ENCODE assay signal across 21 cellular contexts in the genomic region with DNA sequence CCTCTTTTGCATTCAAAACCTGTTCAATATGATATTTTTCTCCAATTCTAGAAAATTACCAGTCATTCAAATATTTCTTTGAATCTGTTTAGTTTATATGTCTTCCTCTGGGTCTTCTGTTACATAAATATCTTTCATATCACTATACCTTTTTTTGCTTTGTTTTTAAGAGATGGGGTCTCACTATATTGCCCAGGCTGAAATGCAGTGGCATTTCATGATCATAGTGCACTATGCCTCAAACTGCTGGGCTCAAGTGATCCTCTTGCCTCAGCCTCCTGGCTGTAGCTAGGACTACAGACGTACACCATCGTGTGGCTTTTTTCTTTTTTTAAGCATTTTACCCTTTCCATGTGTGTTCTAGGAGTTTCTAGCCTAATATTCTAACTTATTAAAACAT. TPM values are rescaled to one million over a fixed set of nuclear protein-coding genes. Genes with fewer than 3 reads are reported as not detected.
DNase-seq lines count a peak whose midpoint lies in the region; ATAC-seq, FAIRE-seq and TF ChIP-seq lines count a peak whose summit lies in the region.
"Had no signal": no experiment of that assay in that cellular context is flagged by ENCODE, and none has a peak within 500 bp of the region (broad histone marks: within the 10 kb centered on the region; RNA-seq: fewer than 3 reads in every experiment).

No MANE protein-coding gene starts in this region.

- H4K20me1 ChIP-seq in K562 (replicated peaks; ENCODE audit: control insufficient read depth, insufficient read depth, low read length), result no peaks in the 10 kb centered on the region

- peaks cover 39% of the 10 kb centered on the region for H3K36me3 Mint-ChIP-seq in activated naive CD4-positive, alpha-beta T cell treated with anti-CD3 and anti-CD28 coated beads, Interleukin-2, amount 50 U/mL, for 24 hours
- peaks cover 41% of the 10 kb centered on the region for H3K36me3 Mint-ChIP-seq in activated naive CD4-positive, alpha-beta T cell treated with anti-CD3 and anti-CD28 coated beads for 36 hours (ENCODE audit: low read depth)

- TF ChIP-seq EP300 in K562 (IDR thresholded peaks at IDR 0.05; ENCODE audit: low read length), result no peak

- H3K4me1 ChIP-seq in HEK293 (ENCODE audit: control insufficient read depth, insufficient read depth, low read length), result no peaks in the 10 kb centered on the region
- no peaks in the 10 kb centered on the region for H3K4me1 ChIP-seq in K562 (replicated peaks in 1 of 2; ENCODE audit: control insufficient read depth in 2 of 2, insufficient read depth in 2 of 2, low read length in 2 of 2)
- H3K4me1 ChIP-seq: A549, Caco-2 had no signal

- peaks cover 13% of the 10 kb centered on the region for H3K9me3 Mint-ChIP-seq in activated naive CD4-positive, alpha-beta T cell treated with anti-CD3 and anti-CD28 coated beads, Interleukin-2, amount 50 U/mL, for 24 hours
- peaks cover 11% of the 10 kb centered on the region for H3K9me3 Mint-ChIP-seq in activated naive CD4-positive, alpha-beta T cell treated with anti-CD3 and anti-CD28 coated beads for 36 hours

- BruUV-seq in K562 (replicated peaks; lab: Mats Ljungman, UMichigan), result no TSS peak

- intact Hi-C loops in activated naive CD4-positive, alpha-beta T cell treated with anti-CD3 and anti-CD28 coated beads for 36 hours (cut with micrococcal nuclease), result no loop called here
- intact Hi-C loops in K562 (cut with micrococcal nuclease), result no loop called here

- no peak overlapping the region for H2AFZ ChIP-seq in K562 (ENCODE audit: low read depth, low read length)

- peaks cover 66% of the 10 kb centered on the region for H3K79me2 ChIP-seq in K562 (ENCODE audit: control insufficient read depth, insufficient read depth, low read length)

- no peaks in the 10 kb centered on the region for H3K9me1 ChIP-seq in K562 (ENCODE audit: control insufficient read depth, insufficient read depth, low read length)

- H3K4me2 ChIP-seq in K562 (ENCODE audit: insufficient read depth, low read length), result no peak overlapping the region
- H3K4me2 ChIP-seq: A549; BLaER1 treated with 17β-estradiol and CSF1 and Interleukin-3, amounts not matched to agents 10 nM and 100 nM had no signal

- H3K4me3 ChIP-seq in HEK293 (ENCODE audit: low read depth, low read length) (no peak overlapping the region), K562 (no peak overlapping the region), WERI-Rb-1 (ENCODE audit: low read depth, low read length) (no peak overlapping the region)
- H3K4me3 ChIP-seq: A549; BLaER1 treated with 17β-estradiol and CSF1 and Interleukin-3, amounts not matched to agents 10 nM and 100 nM had no signal

- in situ Hi-C loops in K562 (cut with MboI), result no loop called here

- H3K27me3 ChIP-seq in K562 (ENCODE audit: control insufficient read depth in 2 of 2, insufficient read depth in 2 of 2, low read length in 2 of 2), result no peaks in the 10 kb centered on the region
- no peaks in the 10 kb centered on the region for H3K27me3 ChIP-seq in WERI-Rb-1 (ENCODE audit: insufficient read depth, low read depth, severe bottlenecking)
- H3K27me3 ChIP-seq: BLaER1 treated with 17β-estradiol and CSF1 and Interleukin-3, amounts not matched to agents 10 nM and 100 nM had no signal

- TF ChIP-seq CTCF in HEK293 (tag by site-specific recombination; IDR thresholded peaks at IDR 0.05) (no peak), K562 (IDR thresholded peaks at IDR 0.05 in 2 of 3, conservative IDR thresholded peaks at IDR 0.05 in 1 of 3; ENCODE audit: insufficient read depth in 2 of 3, low read depth in 1 of 3, low read length in 3 of 3) (no peak), WERI-Rb-1 (IDR thresholded peaks at IDR 0.05; ENCODE audit: low read depth, low read length) (no peak)

- H3K4me3 Mint-ChIP-seq in activated naive CD4-positive, alpha-beta T cell treated with anti-CD3 and anti-CD28 coated beads, Interleukin-2, amount 50 U/mL, for 24 hours, result no peak overlapping the region
- H3K4me3 Mint-ChIP-seq in activated naive CD4-positive, alpha-beta T cell treated with anti-CD3 and anti-CD28 coated beads for 36 hours, result no peak overlapping the region
- H3K4me3 Mint-ChIP-seq: B cell; CD4-positive, alpha-beta T cell; CD8-positive, alpha-beta T cell had no signal

- POLR2A ChIA-PET in HEK293 (lab: Yijun Ruan, JAX) (no interaction called here), K562 (lab: Yijun Ruan, JAX) (interaction anchor here (0.6 kb wide), 1 partner anchor 211 kb away, joined by 3 read pairs; no protein-coding TSS in a partner anchor)

- no peak for ATAC-seq in K562
- ATAC-seq: A549; CD8-positive, alpha-beta T cell had no signal

- no peak for FAIRE-seq in K562 (lab: Jason Lieb, UNC)
- FAIRE-seq: A549, D721Med, G401.6, GM12891, GM19239 had no signal

- 97% methylated on average over 2 of the region's 2 CpGs for WGBS in K562 (ENCODE audit: insufficient coverage, low coverage, missing lambda C conversion rate)

- no peak for DNase-seq in activated naive CD4-positive, alpha-beta T cell treated with anti-CD3 and anti-CD28 coated beads for 36 hours
- DNase-seq in K562 (ENCODE audit: extremely low read depth in 1 of 4, low spot score in 3 of 4) (no peak), WERI-Rb-1 (no peak)
- DNase-seq: AML-193; Caco-2; Calu3; CD4-positive, alpha-beta T cell; CD8-positive, alpha-beta T cell; DMS79 treated with DMSO at 0.1 percent for 48 hours; GF-D8 had no signal

- H3K27ac ChIP-seq in HEK293 (ENCODE audit: extremely low read depth, low read depth, low read length) (no peak overlapping the region), K562 (ENCODE audit: extremely low read depth, low read depth, low read length) (no peak overlapping the region), WERI-Rb-1 (no peak overlapping the region)
- H3K27ac ChIP-seq: 22Rv1; A549; BLaER1 treated with 17β-estradiol and CSF1 and Interleukin-3, amounts not matched to agents 10 nM and 100 nM; C4-2B had no signal

- H3K36me3 ChIP-seq in HEK293 (ENCODE audit: control insufficient read depth in 2 of 2, insufficient read depth in 1 of 2, low read length in 2 of 2) (peaks cover 34 to 57% of the 10 kb centered on the region in 2 experiments), K562 (ENCODE audit: control insufficient read depth, insufficient read depth, low read length) (peaks cover 45% of the 10 kb centered on the region; the same call in 2 of the 3 replicates), WERI-Rb-1 (peaks cover 28% of the 10 kb centered on the region)

- peaks cover 58% of the 10 kb centered on the region for H3K4me1 Mint-ChIP-seq in activated naive CD4-positive, alpha-beta T cell treated with anti-CD3 and anti-CD28 coated beads, Interleukin-2, amount 50 U/mL, for 24 hours
- peaks cover 27% of the 10 kb centered on the region for H3K4me1 Mint-ChIP-seq in activated naive CD4-positive, alpha-beta T cell treated with anti-CD3 and anti-CD28 coated beads for 36 hours (ENCODE audit: low read depth)

- H3K27me3 Mint-ChIP-seq in activated naive CD4-positive, alpha-beta T cell treated with anti-CD3 and anti-CD28 coated beads, Interleukin-2, amount 50 U/mL, for 24 hours, result no peaks in the 10 kb centered on the region
- H3K27me3 Mint-ChIP-seq in activated naive CD4-positive, alpha-beta T cell treated with anti-CD3 and anti-CD28 coated beads for 36 hours (ENCODE audit: low read depth), result no peaks in the 10 kb centered on the region
- H3K27me3 Mint-ChIP-seq: B cell; CD4-positive, alpha-beta T cell had no signal

- H3K9me3 ChIP-seq in HEK293 (ENCODE audit: control insufficient read depth, insufficient read depth, low read depth, low read length) (no peaks in the 10 kb centered on the region), K562 (replicated peaks; ENCODE audit: control insufficient read depth, insufficient read depth, low read depth, low read length) (no peaks in the 10 kb centered on the region), WERI-Rb-1 (ENCODE audit: severe bottlenecking) (peaks cover 6% of the 10 kb centered on the region)
- H3K9me3 ChIP-seq: A549 had no signal

- TF ChIP-seq POLR2A in K562 (conservative IDR thresholded peaks at IDR 0.05), result no peak

- H3K9ac ChIP-seq in K562 (ENCODE audit: insufficient read depth in 1 of 2, low read depth in 2 of 2, low read length in 2 of 2), result no peak overlapping the region
- H3K9ac ChIP-seq: BLaER1 treated with 17β-estradiol and CSF1 and Interleukin-3, amounts not matched to agents 10 nM and 100 nM had no signal

- TF ChIP-seq RAD21 in K562 (CRISPR knock-in tag; conservative IDR thresholded peaks at IDR 0.05 in 1 of 2, IDR thresholded peaks at IDR 0.05 in 1 of 2), result no peak

- CTCF ChIA-PET in activated naive CD4-positive, alpha-beta T cell treated with anti-CD3 and anti-CD28 coated beads for 36 hours (lab: Charles Lee), result no interaction called here
- CTCF ChIA-PET in HEK293 (lab: Yijun Ruan, JAX) (interaction anchor here (0.6 kb wide), 1 partner anchor 516 kb away, joined by 3 read pairs; no protein-coding TSS in a partner anchor), K562 (lab: Yijun Ruan, JAX; ENCODE audit: low intra/inter-chr PET ratio) (no interaction called here)

- peak overlapping the region; percentile 8 for H3K27ac Mint-ChIP-seq in activated naive CD4-positive, alpha-beta T cell treated with anti-CD3 and anti-CD28 coated beads, Interleukin-2, amount 50 U/mL, for 24 hours
- H3K27ac Mint-ChIP-seq in activated naive CD4-positive, alpha-beta T cell treated with anti-CD3 and anti-CD28 coated beads for 36 hours, result no peak overlapping the region
- H3K27ac Mint-ChIP-seq: B cell; CD4-positive, alpha-beta T cell; CD8-positive, alpha-beta T cell had no signal

TF ChIP-seq in HEK293, 187 proteins besides CTCF, POLR2A, EP300 and RAD21 (continues in another document):
- TF ChIP-seq ZNF791 (tag by site-specific recombination; IDR thresholded peaks at IDR 0.05), result no peak

TF ChIP-seq in K562, 482 proteins besides CTCF, POLR2A, EP300 and RAD21 (continues in another document):
- peak; percentile 36 for TF ChIP-seq ZNF121 (CRISPR knock-in tag; conservative IDR thresholded peaks at IDR 0.05)

RNA-seq across cellular contexts. Expression of a gene that starts 38.8 kb away (rescaled TPM):
- 10 to 100 TPM; 21.4 to 21.5 TPM for total RNA-seq in activated naive CD4-positive, alpha-beta T cell treated with anti-CD3 and anti-CD28 coated beads for 36 hours
- total RNA-seq in K562 (2011; cell fraction: chromatin; rRNA removed; ENCODE audit: low replicate concordance), result 40.8 and 58.4 TPM in 2 replicates
- 30.5 and 46.5 TPM in 2 replicates for total RNA-seq in K562 (2011; cell fraction: nucleolus; rRNA removed)
- 75.9 and 147 TPM in 2 replicates for total RNA-seq in K562 (2011; cell fraction: nucleoplasm; rRNA removed)
- total RNA-seq in K562 (2014; rRNA removed) (18.4 and 18.8 TPM in 2 replicates), K562 (2014; rRNA removed; fragmentation: Illumina TruSeq; extraction: Trizol) (32.2 and 34.1 TPM in 2 replicates), K562 (2015; rRNA removed; fragmentation: Illumina TruSeq; extraction: Trizol) (29.0 and 32.7 TPM in 2 replicates), K562 (2021) (19.5 and 20.8 TPM in 2 replicates)
- polyA plus RNA-seq in K562 (2011; rRNA removed) (8.7 and 19.0 TPM in 2 replicates), K562 (2014; fragmentation: Illumina TruSeq; extraction: Trizol) (50.4 and 68.6 TPM in 2 replicates), K562 (2014; fragmentation: Nextera tagmentation; extraction: Ambion mirVana) (10 to 100 TPM; 52.8 to 54.2 TPM), K562 (2014; rRNA removed) (36.6 and 43.6 TPM in 2 replicates)
- 3.3 and 7.0 TPM in 2 replicates for polyA plus RNA-seq in K562 (2011; cell fraction: cytosol; rRNA removed)
- polyA plus RNA-seq in K562 (2011; cell fraction: nucleus; rRNA removed), result 9.8 and 17.2 TPM in 2 replicates
- 28.6 and 33.8 TPM in 2 replicates for polyA plus RNA-seq in K562 (2012)
- 11.7 and 16.7 TPM in 2 replicates for polyA minus RNA-seq in K562 (2011; rRNA and poly(A)+ RNA removed)
- polyA minus RNA-seq in K562 (2011; cell fraction: cytosol; rRNA and poly(A)+ RNA removed), result 14.0 and 17.5 TPM in 2 replicates
- polyA minus RNA-seq in K562 (2011; cell fraction: nucleus; rRNA and poly(A)+ RNA removed), result 13.0 and 20.9 TPM in 2 replicates
